Comparison of ENCODE assay signal across 8 cellular contexts in genomic region chr5:36690041-36690941, GRCh38.
DNase-seq lines count a peak whose midpoint lies in the region; ATAC-seq and TF ChIP-seq lines count a peak whose summit lies in the region.

No MANE protein-coding gene starts in this region.

- no peaks in the 10 kb centered on the region for H3K9me3 ChIP-seq in colonic mucosa

- H3K36me3 ChIP-seq in colonic mucosa: no peaks in the 10 kb centered on the region

- peak; percentile 80 for ATAC-seq in GM18873 (IDR thresholded peaks at IDR 0.05; ENCODE audit: low FRiP score, unreplicated experiment)
- peak; percentile 74 for ATAC-seq in HG03135 (IDR thresholded peaks at IDR 0.05; ENCODE audit: unreplicated experiment)

- H3K4me3 ChIP-seq in colonic mucosa: peak overlapping the region; percentile 52

- H3K27ac ChIP-seq in colonic mucosa (peak overlapping the region; percentile 36), layer of hippocampus (ENCODE audit: low read depth, low read length) (peak overlapping the region; percentile 87)

- H3K4me1 ChIP-seq in colonic mucosa: no peaks in the 10 kb centered on the region

- TF ChIP-seq CTCF in colonic mucosa (IDR thresholded peaks at IDR 0.05): peak; percentile 71

- intact Hi-C loops in colonic mucosa (cut with DNase I): loop anchor here (10.0 kb wide), 1 partner anchor 425 kb away; no protein-coding TSS in a partner anchor

- H3K9ac ChIP-seq in colonic mucosa (ENCODE audit: low read depth in 2 of 2, low read length in 2 of 2): peak overlapping the region; percentile 19 to 66

- DNase-seq in AG08396 (ENCODE audit: low spot score) (peak; percentile 91), NCI-H2227 treated with DMSO at 0.1 percent for 48 hours (lab: John Stamatoyannopoulos, UW) (peak; percentile 86), colonic mucosa (peak; percentile 76)
- DNase-seq in activated CD4-positive, alpha-beta T cell treated with anti-CD3 and anti-CD28 coated beads for 24 hours (ENCODE audit: low read depth in 2 of 2): peak; percentile 54 to 64
- peak; percentile 53 to 55 for DNase-seq in stimulated activated CD4-positive, alpha-beta T cell treated with anti-CD3 and anti-CD28 coated beads, Interleukin-15, amount 100 ng/mL, for 48 hours (ENCODE audit: low read depth in 2 of 2)

- no peaks in the 10 kb centered on the region for H3K27me3 ChIP-seq in colonic mucosa
- no peaks in the 10 kb centered on the region for H3K27me3 ChIP-seq in layer of hippocampus (ENCODE audit: control insufficient read depth, insufficient read depth, low read length)

Comparison
In these comparisons a context has a peak if more than half of its experiments do, and no peak if none do; other contexts are left out.
1. Peak in every context shown above with its lines: DNase-seq, ATAC-seq, H3K4me3 ChIP-seq and H3K27ac ChIP-seq.